ENCODE assay signal across 8 cellular contexts in the genomic region with DNA sequence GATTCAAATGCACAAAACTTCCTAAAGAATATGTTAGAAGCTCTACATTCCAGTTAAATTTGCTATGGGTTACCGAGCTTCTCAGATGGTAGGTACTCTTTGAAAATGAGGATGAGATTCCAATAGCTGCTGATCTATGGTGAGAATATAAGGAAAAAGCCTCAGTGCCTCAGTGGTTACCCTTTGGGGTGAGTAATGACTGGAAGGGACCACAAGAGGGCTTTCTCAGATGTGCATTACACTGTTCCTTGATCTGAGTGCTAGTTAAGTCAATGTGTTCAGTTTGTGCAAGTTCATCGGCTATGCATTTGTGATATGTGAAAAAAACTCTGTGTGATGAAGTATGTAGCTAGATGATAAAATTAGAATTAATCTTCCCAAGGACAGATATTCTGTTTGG. TPM values are rescaled to one million over a fixed set of nuclear protein-coding genes. Genes with fewer than 3 reads are reported as not detected.
DNase-seq lines count a peak whose midpoint lies in the region; ATAC-seq, FAIRE-seq and TF ChIP-seq lines count a peak whose summit lies in the region.

No MANE protein-coding gene starts in this region.

- H3K4me1 Mint-ChIP-seq in CD14-positive monocyte (peaks cover 8% of the 10 kb centered on the region), T-helper 17 cell (peaks cover 5% of the 10 kb centered on the region)

- FAIRE-seq in keratinocyte (lab: Jason Lieb, UNC), result peak; percentile 64

- no peaks in the 10 kb centered on the region for H3K79me2 ChIP-seq in keratinocyte (ENCODE audit: control insufficient read depth, insufficient read depth, low read length)

- H3K27me3 Mint-ChIP-seq in CD14-positive monocyte (ENCODE audit: low read depth in 3 of 3) (peaks cover 57 to 74% (median 68%) of the 10 kb centered on the region in 3 donors), T-helper 17 cell (peaks cover 67% of the 10 kb centered on the region)

- DNase-seq in CD14-positive monocyte (ENCODE audit: low spot score) (no peak), T-helper 17 cell (no peak), keratinocyte (ENCODE audit: low read depth, low spot score) (no peak)
- DNase-seq in Jurkat, Clone E6-1 (ENCODE audit: low read depth, low spot score), result peak; percentile 32
- no peak for DNase-seq in activated CD4-positive, alpha-beta T cell treated with anti-CD3 and anti-CD28 coated beads, Interleukin-2, amount 50 U/mL, for 4 hours

- H3K36me3 Mint-ChIP-seq in CD14-positive monocyte, result peaks cover 0 to 3% of the 10 kb centered on the region in 2 donors
- H3K36me3 Mint-ChIP-seq in T-helper 17 cell (ENCODE audit: low read depth), result peaks cover 3% of the 10 kb centered on the region

- H3K27ac ChIP-seq in keratinocyte (ENCODE audit: control insufficient read depth, insufficient read depth, low read length), result no peak overlapping the region

- peak overlapping the region in 1 of 2 donors; percentile 71 for H3K4me3 Mint-ChIP-seq in CD14-positive monocyte
- no peak overlapping the region for H3K4me3 Mint-ChIP-seq in T-helper 17 cell

- intact Hi-C loops in CD14-positive monocyte (cut with micrococcal nuclease), result no loop called here

- H3K9me1 ChIP-seq in keratinocyte (ENCODE audit: control insufficient read depth, extremely low read depth, insufficient read depth, low read length), result no peaks in the 10 kb centered on the region

- no peaks in the 10 kb centered on the region for H4K20me1 ChIP-seq in keratinocyte (ENCODE audit: control insufficient read depth, extremely low read depth, insufficient read depth, low read length)

- H3K27me3 ChIP-seq in keratinocyte (ENCODE audit: control insufficient read depth, extremely low read depth, insufficient read depth, low read length), result peaks cover 44% of the 10 kb centered on the region

- ATAC-seq in GM18868 (IDR thresholded peaks at IDR 0.05; ENCODE audit: unreplicated experiment) (peak; percentile 43), T-helper 17 cell (peak; percentile 50), HG03521 (IDR thresholded peaks at IDR 0.05; ENCODE audit: unreplicated experiment) (no peak), HG02840 (IDR thresholded peaks at IDR 0.05; ENCODE audit: low FRiP score, unreplicated experiment) (no peak)

- H3K27ac Mint-ChIP-seq in CD14-positive monocyte (no peak overlapping the region), T-helper 17 cell (no peak overlapping the region)

- peaks cover 0 to 4% (median 2%) of the 10 kb centered on the region in 7 donors for H3K9me3 Mint-ChIP-seq in CD14-positive monocyte

- peaks cover 10% of the 10 kb centered on the region for H3K4me1 ChIP-seq in keratinocyte (ENCODE audit: control insufficient read depth, extremely low read depth, insufficient read depth, low read length)

- TF ChIP-seq CTCF in CD14-positive monocyte (IDR thresholded peaks at IDR 0.05), result peak; percentile 52
- peak; percentile 54 to 56 (median 55) for TF ChIP-seq CTCF in keratinocyte (optimal IDR thresholded peaks at IDR 0.05 in 1 of 3, IDR thresholded peaks at IDR 0.05 in 1 of 3, conservative IDR thresholded peaks at IDR 0.05 in 1 of 3; ENCODE audit: extremely low read depth in 1 of 3, insufficient read depth in 2 of 3, low read length in 3 of 3)

- H3K36me3 ChIP-seq in keratinocyte (ENCODE audit: control insufficient read depth in 2 of 2, extremely low read depth in 1 of 2, insufficient read depth in 2 of 2, low read length in 2 of 2), result no peaks in the 10 kb centered on the region

- no peak overlapping the region for H3K9ac ChIP-seq in keratinocyte (ENCODE audit: control insufficient read depth, extremely low read depth, insufficient read depth, low read length)

- no peak overlapping the region for H2AFZ ChIP-seq in keratinocyte (ENCODE audit: control insufficient read depth, low read length)

- H3K4me2 ChIP-seq in keratinocyte (ENCODE audit: control insufficient read depth, extremely low read depth, insufficient read depth, low read depth, low read length), result no peak overlapping the region

- no peak overlapping the region for H3K4me3 ChIP-seq in Jurkat, Clone E6-1 (ENCODE audit: low read length)
- H3K4me3 ChIP-seq in keratinocyte (ENCODE audit: control insufficient read depth in 2 of 3, extremely low read depth in 1 of 3, insufficient read depth in 2 of 3, low read depth in 1 of 3, low read length in 3 of 3), result no peak overlapping the region

- dilution Hi-C loops in keratinocyte (cut with MboI; ENCODE audit: extremely low pct_ligation_motif_present, low sequenced_read_pairs), result no loop called here

- H3K9me3 ChIP-seq in T-helper 17 cell (ENCODE audit: control insufficient read depth, low read length, poor library complexity, severe bottlenecking) (no peaks in the 10 kb centered on the region), keratinocyte (ENCODE audit: control insufficient read depth, low read depth, low read length) (no peaks in the 10 kb centered on the region)

RNA-seq across cellular contexts. Expression of a gene that starts 3.5 kb away (rescaled TPM):
- polyA plus RNA-seq in CD14-positive monocyte, result not detected
- polyA plus RNA-seq in Jurkat, Clone E6-1 (2012; ENCODE audit: insufficient read depth, insufficient read length), result not detected
- not detected for total RNA-seq in T-helper 17 cell
- polyA plus RNA-seq in keratinocyte, result 4.0 to 5.2 TPM (median 4.3 TPM) in 3 replicates
- 0.67 TPM for polyA plus RNA-seq in keratinocyte (2011; ENCODE audit: low read depth)
- 2.4 and 4.9 TPM in 2 replicates for polyA plus RNA-seq in keratinocyte (2011; cell fraction: cytosol; rRNA removed)
- 7.0 and 7.2 TPM in 2 replicates for polyA plus RNA-seq in keratinocyte (2011; cell fraction: nucleus; rRNA removed)
- 0.93 and 3.9 TPM in 2 replicates for polyA plus RNA-seq in keratinocyte (2012; ENCODE audit: low replicate concordance)
- polyA minus RNA-seq in keratinocyte, result 4.9 to 8.4 TPM (median 5.9 TPM) in 3 replicates
- polyA minus RNA-seq in keratinocyte (2011; cell fraction: cytosol; rRNA and poly(A)+ RNA removed), result 7.3 TPM
- 9.3 and 16.8 TPM in 2 replicates for polyA minus RNA-seq in keratinocyte (2011; cell fraction: nucleus; rRNA and poly(A)+ RNA removed)

Comparison
In these comparisons a context has a peak if more than half of its experiments do, and no peak if none do; other contexts are left out.
1. ATAC-seq: peak in GM18868 (single experiment) and T-helper 17 cell (single experiment); none in HG03521 (single experiment) and HG02840 (single experiment).